In the genomic region with DNA sequence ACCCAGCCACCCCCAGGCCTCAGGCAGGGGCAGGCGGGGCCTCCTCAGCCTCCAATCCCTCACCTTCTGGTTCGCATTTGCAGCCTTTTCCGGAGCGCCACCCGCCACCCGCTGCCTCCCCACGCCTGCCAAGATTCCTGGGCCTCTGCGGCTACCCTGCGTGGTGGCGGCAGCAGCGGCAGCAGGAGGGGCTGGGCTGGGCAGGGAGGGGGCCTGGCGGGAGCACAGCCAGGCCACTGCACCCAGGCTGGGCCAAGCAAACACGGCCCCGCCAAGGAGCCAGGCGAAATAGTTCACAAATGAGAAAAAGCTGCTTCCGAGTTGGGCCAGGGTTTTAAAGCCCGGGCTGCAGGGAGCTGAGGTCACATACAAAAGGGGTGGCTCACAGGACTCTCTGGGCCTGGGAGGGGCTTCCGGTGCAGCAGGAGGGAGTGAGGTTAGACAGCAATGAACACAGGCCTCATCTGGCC, we compare ENCODE assay signal across 1 cellular context.
TF ChIP-seq lines count a peak whose summit lies in the region.

No MANE protein-coding gene starts in this region.

TF ChIP-seq in HepG2, 621 proteins besides CTCF, POLR2A, EP300 and RAD21 (continues in another document):
- TF ChIP-seq NFIC (IDR thresholded peaks at IDR 0.05; ENCODE audit: low read length), result no peak
- TF ChIP-seq, protein P1, sequence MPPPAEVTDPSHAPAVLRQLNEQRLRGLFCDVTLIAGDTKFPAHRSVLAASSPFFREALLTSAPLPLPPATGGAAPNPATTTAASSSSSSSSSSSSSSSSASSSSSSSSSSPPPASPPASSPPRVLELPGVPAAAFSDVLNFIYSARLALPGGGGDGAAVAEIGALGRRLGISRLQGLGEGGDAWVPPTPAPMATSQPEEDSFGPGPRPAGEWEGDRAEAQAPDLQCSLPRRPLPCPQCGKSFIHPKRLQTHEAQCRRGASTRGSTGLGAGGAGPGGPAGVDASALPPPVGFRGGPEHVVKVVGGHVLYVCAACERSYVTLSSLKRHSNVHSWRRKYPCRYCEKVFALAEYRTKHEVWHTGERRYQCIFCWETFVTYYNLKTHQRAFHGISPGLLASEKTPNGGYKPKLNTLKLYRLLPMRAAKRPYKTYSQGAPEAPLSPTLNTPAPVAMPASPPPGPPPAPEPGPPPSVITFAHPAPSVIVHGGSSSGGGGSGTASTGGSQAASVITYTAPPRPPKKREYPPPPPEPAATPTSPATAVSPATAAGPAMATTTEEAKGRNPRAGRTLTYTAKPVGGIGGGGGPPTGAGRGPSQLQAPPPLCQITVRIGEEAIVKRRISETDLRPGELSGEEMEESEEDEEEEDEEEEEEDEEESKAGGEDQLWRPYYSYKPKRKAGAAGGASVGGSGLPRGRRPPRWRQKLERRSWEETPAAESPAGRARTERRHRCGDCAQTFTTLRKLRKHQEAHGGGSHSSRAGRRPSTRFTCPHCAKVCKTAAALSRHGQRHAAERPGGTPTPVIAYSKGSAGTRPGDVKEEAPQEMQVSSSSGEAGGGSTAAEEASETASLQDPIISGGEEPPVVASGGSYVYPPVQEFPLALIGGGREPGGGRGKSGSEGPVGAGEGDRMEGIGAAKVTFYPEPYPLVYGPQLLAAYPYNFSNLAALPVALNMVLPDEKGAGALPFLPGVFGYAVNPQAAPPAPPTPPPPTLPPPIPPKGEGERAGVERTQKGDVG (CRISPR knock-in tag; IDR thresholded peaks at IDR 0.05; ENCODE audit: borderline replicate concordance), result no peak
- TF ChIP-seq, protein P2, sequence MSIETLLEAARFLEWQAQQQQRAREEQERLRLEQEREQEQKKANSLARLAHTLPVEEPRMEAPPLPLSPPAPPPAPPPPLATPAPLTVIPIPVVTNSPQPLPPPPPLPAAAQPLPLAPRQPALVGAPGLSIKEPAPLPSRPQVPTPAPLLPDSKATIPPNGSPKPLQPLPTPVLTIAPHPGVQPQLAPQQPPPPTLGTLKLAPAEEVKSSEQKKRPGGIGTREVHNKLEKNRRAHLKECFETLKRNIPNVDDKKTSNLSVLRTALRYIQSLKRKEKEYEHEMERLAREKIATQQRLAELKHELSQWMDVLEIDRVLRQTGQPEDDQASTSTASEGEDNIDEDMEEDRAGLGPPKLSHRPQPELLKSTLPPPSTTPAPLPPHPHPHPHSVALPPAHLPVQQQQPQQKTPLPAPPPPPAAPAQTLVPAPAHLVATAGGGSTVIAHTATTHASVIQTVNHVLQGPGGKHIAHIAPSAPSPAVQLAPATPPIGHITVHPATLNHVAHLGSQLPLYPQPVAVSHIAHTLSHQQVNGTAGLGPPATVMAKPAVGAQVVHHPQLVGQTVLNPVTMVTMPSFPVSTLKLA (IDR thresholded peaks at IDR 0.05), result no peak
- no peak for TF ChIP-seq KLF16 (CRISPR knock-in tag; IDR thresholded peaks at IDR 0.05)
- TF ChIP-seq, protein P3, sequence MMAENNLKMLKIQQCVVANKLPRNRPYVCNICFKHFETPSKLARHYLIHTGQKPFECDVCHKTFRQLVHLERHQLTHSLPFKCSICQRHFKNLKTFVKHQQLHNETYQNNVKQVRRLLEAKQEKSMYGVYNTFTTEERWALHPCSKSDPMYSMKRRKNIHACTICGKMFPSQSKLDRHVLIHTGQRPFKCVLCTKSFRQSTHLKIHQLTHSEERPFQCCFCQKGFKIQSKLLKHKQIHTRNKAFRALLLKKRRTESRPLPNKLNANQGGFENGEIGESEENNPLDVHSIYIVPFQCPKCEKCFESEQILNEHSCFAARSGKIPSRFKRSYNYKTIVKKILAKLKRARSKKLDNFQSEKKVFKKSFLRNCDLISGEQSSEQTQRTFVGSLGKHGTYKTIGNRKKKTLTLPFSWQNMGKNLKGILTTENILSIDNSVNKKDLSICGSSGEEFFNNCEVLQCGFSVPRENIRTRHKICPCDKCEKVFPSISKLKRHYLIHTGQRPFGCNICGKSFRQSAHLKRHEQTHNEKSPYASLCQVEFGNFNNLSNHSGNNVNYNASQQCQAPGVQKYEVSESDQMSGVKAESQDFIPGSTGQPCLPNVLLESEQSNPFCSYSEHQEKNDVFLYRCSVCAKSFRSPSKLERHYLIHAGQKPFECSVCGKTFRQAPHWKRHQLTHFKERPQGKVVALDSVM (CRISPR knock-in tag; IDR thresholded peaks at IDR 0.05), result peak; percentile 79
- TF ChIP-seq ZNF788 (CRISPR knock-in tag; IDR thresholded peaks at IDR 0.05; ENCODE audit: borderline replicate concordance), result no peak
- TF ChIP-seq, protein P4, sequence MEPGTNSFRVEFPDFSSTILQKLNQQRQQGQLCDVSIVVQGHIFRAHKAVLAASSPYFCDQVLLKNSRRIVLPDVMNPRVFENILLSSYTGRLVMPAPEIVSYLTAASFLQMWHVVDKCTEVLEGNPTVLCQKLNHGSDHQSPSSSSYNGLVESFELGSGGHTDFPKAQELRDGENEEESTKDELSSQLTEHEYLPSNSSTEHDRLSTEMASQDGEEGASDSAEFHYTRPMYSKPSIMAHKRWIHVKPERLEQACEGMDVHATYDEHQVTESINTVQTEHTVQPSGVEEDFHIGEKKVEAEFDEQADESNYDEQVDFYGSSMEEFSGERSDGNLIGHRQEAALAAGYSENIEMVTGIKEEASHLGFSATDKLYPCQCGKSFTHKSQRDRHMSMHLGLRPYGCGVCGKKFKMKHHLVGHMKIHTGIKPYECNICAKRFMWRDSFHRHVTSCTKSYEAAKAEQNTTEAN (CRISPR knock-in tag; conservative IDR thresholded peaks at IDR 0.05), result no peak
- TF ChIP-seq ZNF703 (CRISPR knock-in tag; IDR thresholded peaks at IDR 0.05; ENCODE audit: borderline replicate concordance), result no peak
- TF ChIP-seq TCF7L2 (IDR thresholded peaks at IDR 0.05; ENCODE audit: low read depth, low read length), result no peak
- no peak for TF ChIP-seq KMT2B (CRISPR knock-in tag; IDR thresholded peaks at IDR 0.05)
- TF ChIP-seq, protein P5, sequence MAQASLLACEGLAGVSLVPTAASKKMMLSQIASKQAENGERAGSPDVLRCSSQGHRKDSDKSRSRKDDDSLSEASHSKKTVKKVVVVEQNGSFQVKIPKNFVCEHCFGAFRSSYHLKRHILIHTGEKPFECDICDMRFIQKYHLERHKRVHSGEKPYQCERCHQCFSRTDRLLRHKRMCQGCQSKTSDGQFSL (CRISPR knock-in tag; IDR thresholded peaks at IDR 0.05), result no peak
- TF ChIP-seq, protein P6, sequence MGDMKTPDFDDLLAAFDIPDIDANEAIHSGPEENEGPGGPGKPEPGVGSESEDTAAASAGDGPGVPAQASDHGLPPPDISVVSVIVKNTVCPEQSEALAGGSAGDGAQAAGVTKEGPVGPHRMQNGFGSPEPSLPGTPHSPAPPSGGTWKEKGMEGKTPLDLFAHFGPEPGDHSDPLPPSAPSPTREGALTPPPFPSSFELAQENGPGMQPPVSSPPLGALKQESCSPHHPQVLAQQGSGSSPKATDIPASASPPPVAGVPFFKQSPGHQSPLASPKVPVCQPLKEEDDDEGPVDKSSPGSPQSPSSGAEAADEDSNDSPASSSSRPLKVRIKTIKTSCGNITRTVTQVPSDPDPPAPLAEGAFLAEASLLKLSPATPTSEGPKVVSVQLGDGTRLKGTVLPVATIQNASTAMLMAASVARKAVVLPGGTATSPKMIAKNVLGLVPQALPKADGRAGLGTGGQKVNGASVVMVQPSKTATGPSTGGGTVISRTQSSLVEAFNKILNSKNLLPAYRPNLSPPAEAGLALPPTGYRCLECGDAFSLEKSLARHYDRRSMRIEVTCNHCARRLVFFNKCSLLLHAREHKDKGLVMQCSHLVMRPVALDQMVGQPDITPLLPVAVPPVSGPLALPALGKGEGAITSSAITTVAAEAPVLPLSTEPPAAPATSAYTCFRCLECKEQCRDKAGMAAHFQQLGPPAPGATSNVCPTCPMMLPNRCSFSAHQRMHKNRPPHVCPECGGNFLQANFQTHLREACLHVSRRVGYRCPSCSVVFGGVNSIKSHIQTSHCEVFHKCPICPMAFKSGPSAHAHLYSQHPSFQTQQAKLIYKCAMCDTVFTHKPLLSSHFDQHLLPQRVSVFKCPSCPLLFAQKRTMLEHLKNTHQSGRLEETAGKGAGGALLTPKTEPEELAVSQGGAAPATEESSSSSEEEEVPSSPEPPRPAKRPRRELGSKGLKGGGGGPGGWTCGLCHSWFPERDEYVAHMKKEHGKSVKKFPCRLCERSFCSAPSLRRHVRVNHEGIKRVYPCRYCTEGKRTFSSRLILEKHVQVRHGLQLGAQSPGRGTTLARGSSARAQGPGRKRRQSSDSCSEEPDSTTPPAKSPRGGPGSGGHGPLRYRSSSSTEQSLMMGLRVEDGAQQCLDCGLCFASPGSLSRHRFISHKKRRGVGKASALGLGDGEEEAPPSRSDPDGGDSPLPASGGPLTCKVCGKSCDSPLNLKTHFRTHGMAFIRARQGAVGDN (CRISPR knock-in tag; IDR thresholded peaks at IDR 0.05), result peak; percentile 79
- TF ChIP-seq, protein P7, sequence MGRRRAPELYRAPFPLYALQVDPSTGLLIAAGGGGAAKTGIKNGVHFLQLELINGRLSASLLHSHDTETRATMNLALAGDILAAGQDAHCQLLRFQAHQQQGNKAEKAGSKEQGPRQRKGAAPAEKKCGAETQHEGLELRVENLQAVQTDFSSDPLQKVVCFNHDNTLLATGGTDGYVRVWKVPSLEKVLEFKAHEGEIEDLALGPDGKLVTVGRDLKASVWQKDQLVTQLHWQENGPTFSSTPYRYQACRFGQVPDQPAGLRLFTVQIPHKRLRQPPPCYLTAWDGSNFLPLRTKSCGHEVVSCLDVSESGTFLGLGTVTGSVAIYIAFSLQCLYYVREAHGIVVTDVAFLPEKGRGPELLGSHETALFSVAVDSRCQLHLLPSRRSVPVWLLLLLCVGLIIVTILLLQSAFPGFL (CRISPR knock-in tag; IDR thresholded peaks at IDR 0.05), result no peak
- TF ChIP-seq KAT2B (IDR thresholded peaks at IDR 0.05; ENCODE audit: borderline replicate concordance, low read depth, low read length), result no peak
- TF ChIP-seq RXRB (CRISPR knock-in tag; IDR thresholded peaks at IDR 0.05; ENCODE audit: borderline replicate concordance), result no peak
- no peak for TF ChIP-seq CENPX (CRISPR knock-in tag; IDR thresholded peaks at IDR 0.05)
- TF ChIP-seq GLI4 (CRISPR knock-in tag; IDR thresholded peaks at IDR 0.05; ENCODE audit: borderline replicate concordance), result no peak
- no peak for TF ChIP-seq FOSL1 (CRISPR knock-in tag; IDR thresholded peaks at IDR 0.05; ENCODE audit: borderline replicate concordance)
- TF ChIP-seq, protein P8, sequence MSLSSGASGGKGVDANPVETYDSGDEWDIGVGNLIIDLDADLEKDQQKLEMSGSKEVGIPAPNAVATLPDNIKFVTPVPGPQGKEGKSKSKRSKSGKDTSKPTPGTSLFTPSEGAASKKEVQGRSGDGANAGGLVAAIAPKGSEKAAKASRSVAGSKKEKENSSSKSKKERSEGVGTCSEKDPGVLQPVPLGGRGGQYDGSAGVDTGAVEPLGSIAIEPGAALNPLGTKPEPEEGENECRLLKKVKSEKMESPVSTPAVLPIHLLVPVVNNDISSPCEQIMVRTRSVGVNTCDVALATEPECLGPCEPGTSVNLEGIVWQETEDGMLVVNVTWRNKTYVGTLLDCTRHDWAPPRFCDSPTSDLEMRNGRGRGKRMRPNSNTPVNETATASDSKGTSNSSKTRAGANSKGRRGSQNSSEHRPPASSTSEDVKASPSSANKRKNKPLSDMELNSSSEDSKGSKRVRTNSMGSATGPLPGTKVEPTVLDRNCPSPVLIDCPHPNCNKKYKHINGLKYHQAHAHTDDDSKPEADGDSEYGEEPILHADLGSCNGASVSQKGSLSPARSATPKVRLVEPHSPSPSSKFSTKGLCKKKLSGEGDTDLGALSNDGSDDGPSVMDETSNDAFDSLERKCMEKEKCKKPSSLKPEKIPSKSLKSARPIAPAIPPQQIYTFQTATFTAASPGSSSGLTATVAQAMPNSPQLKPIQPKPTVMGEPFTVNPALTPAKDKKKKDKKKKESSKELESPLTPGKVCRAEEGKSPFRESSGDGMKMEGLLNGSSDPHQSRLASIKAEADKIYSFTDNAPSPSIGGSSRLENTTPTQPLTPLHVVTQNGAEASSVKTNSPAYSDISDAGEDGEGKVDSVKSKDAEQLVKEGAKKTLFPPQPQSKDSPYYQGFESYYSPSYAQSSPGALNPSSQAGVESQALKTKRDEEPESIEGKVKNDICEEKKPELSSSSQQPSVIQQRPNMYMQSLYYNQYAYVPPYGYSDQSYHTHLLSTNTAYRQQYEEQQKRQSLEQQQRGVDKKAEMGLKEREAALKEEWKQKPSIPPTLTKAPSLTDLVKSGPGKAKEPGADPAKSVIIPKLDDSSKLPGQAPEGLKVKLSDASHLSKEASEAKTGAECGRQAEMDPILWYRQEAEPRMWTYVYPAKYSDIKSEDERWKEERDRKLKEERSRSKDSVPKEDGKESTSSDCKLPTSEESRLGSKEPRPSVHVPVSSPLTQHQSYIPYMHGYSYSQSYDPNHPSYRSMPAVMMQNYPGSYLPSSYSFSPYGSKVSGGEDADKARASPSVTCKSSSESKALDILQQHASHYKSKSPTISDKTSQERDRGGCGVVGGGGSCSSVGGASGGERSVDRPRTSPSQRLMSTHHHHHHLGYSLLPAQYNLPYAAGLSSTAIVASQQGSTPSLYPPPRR (CRISPR knock-in tag; IDR thresholded peaks at IDR 0.05; ENCODE audit: borderline replicate concordance), result 0 out of 2 replicates have a peak, but pooled peaks have one; percentile 19
- TF ChIP-seq, protein P9, sequence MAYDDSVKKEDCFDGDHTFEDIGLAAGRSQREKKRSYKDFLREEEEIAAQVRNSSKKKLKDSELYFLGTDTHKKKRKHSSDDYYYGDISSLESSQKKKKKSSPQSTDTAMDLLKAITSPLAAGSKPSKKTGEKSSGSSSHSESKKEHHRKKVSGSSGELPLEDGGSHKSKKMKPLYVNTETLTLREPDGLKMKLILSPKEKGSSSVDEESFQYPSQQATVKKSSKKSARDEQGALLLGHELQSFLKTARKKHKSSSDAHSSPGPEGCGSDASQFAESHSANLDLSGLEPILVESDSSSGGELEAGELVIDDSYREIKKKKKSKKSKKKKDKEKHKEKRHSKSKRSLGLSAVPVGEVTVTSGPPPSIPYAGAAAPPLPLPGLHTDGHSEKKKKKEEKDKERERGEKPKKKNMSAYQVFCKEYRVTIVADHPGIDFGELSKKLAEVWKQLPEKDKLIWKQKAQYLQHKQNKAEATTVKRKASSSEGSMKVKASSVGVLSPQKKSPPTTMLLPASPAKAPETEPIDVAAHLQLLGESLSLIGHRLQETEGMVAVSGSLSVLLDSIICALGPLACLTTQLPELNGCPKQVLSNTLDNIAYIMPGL (CRISPR knock-in tag; IDR thresholded peaks at IDR 0.05; ENCODE audit: borderline replicate concordance in 1 of 2, low read depth in 1 of 2), result peak in 1 of 2 experiments; percentile 44; a peak in 1 of 4 replicates
- TF ChIP-seq TBL1XR1 (IDR thresholded peaks at IDR 0.05; ENCODE audit: borderline replicate concordance, low read length, partially characterized antibody), result no peak
- TF ChIP-seq STAT5B (CRISPR knock-in tag; IDR thresholded peaks at IDR 0.05), result no peak
- no peak for TF ChIP-seq CHD2 (IDR thresholded peaks at IDR 0.05; ENCODE audit: low read depth, low read length)
- TF ChIP-seq ZNF121 (CRISPR knock-in tag; IDR thresholded peaks at IDR 0.05), result peak; percentile 58; the same call in 1 of the 2 replicates
- TF ChIP-seq ZNF747 (CRISPR knock-in tag; IDR thresholded peaks at IDR 0.05; ENCODE audit: borderline replicate concordance), result no peak
- no peak for TF ChIP-seq ZNF761 (CRISPR knock-in tag; conservative IDR thresholded peaks at IDR 0.05)
- TF ChIP-seq DPF2 (CRISPR knock-in tag; IDR thresholded peaks at IDR 0.05; ENCODE audit: borderline replicate concordance, low read depth), result no peak
